ENCODE assay signal across 22 cellular contexts in the genomic region with DNA sequence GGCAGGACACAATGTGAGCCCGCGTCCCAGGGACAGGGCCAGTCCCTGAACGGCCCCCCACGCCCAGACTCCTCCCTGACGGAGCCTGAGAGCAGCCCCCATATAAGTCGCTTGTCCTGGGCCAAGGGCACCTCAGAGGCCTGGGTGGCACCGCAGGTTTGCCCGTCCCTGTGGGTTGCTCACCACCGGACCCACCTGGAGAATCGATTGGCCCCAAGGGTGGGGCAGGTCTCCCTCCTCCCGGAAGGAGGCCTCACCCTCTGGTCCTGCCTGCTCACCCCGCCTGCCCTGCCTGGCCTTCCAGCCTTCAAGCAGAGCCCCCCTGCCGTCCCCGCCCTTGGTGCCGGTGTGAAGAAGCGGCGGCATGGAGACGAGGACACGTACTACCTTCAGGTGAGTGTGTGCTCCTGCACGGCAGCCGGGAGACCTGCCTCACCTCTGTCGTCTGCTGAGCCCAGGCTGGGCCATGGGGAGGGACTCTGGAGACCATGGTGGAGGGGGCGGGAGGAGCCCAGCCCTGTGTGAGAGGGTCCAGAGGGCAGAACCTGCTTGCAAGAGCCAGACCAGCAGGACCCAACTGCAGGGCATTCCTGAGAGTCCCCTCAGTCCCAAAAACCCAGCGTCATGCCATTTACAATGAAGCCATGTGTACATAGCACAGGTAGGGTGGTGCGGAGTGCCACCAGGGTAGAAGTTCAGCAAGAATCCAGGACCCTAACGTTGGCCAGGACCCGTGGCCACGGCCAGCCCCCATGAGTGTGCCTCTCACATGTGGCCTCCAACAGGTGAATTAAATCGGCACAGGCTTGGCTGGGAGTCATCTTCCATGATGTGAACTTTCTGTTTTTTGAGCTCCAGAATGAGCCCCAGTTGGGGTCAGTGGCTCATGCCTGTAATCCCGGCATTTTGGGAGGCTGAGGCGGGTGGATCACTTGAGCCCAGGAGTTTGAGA. TPM values are rescaled to one million over a fixed set of nuclear protein-coding genes. Genes with fewer than 3 reads are reported as not detected.
DNase-seq lines count a peak whose midpoint lies in the region; ATAC-seq, FAIRE-seq and TF ChIP-seq lines count a peak whose summit lies in the region.
"Had no signal": no experiment of that assay in that cellular context is flagged by ENCODE, and none has a peak within 500 bp of the region (broad histone marks: within the 10 kb centered on the region; RNA-seq: fewer than 3 reads in every experiment).

No MANE protein-coding gene starts in this region.

- no peaks in the 10 kb centered on the region for H3K9me3 ChIP-seq in NT2/D1 (ENCODE audit: insufficient read depth, low read length)
- H3K9me3 ChIP-seq in osteoblast (ENCODE audit: low read depth, low read length): no peaks in the 10 kb centered on the region
- H3K9me3 ChIP-seq: BE2C; BLaER1 treated with 17β-estradiol and CSF1 and Interleukin-3, amounts not matched to agents 10 nM and 100 nM; HAP-1 had no signal

- no peak overlapping the region for H3K4me3 Mint-ChIP-seq in glutamatergic neuron (ENCODE audit: unreplicated experiment)
- no peak overlapping the region for H3K4me3 Mint-ChIP-seq in stimulated activated naive B cell treated with anti-CD40 and anti-IgM and Interleukin-4, amounts not matched to agents 10 μg/mL and 1 μg/mL and 100 μg/mL, for 72 hours
- H3K4me3 Mint-ChIP-seq: CD14-positive monocyte; CD4-positive, alpha-beta T cell; CD8-positive, alpha-beta memory T cell; GM23338 had no signal

- H3K27ac Mint-ChIP-seq in glutamatergic neuron (ENCODE audit: unreplicated experiment): no peak overlapping the region
- no peak overlapping the region for H3K27ac Mint-ChIP-seq in stimulated activated naive B cell treated with anti-CD40 and anti-IgM and Interleukin-4, amounts not matched to agents 10 μg/mL and 1 μg/mL and 100 μg/mL, for 72 hours
- H3K27ac Mint-ChIP-seq: CD4-positive, alpha-beta T cell; GM23338 had no signal

- H3K36me3 ChIP-seq in NT2/D1 (ENCODE audit: insufficient read depth, insufficient read length, low read length): no peaks in the 10 kb centered on the region
- H3K36me3 ChIP-seq in bronchial epithelial cell (ENCODE audit: control insufficient read depth, insufficient read depth, low read length): no peaks in the 10 kb centered on the region
- no peaks in the 10 kb centered on the region for H3K36me3 ChIP-seq in osteoblast (ENCODE audit: insufficient read depth, low read length)
- H3K36me3 ChIP-seq: BE2C; BLaER1 treated with 17β-estradiol and CSF1 and Interleukin-3, amounts not matched to agents 10 nM and 100 nM; HAP-1 had no signal

- H3K79me2 ChIP-seq in osteoblast (ENCODE audit: insufficient read depth, low read length): no peaks in the 10 kb centered on the region

- H3K27ac ChIP-seq in osteoblast (ENCODE audit: low read depth, low read length): no peak overlapping the region
- H3K27ac ChIP-seq: BLaER1 treated with 17β-estradiol and CSF1 and Interleukin-3, amounts not matched to agents 10 nM and 100 nM had no signal

- H2AFZ ChIP-seq in osteoblast (ENCODE audit: low read length): no peak overlapping the region
- H2AFZ ChIP-seq: GM23338 had no signal

- H3K27me3 ChIP-seq in NT2/D1 (ENCODE audit: insufficient read depth, insufficient read length) (no peaks in the 10 kb centered on the region), bronchial epithelial cell (ENCODE audit: control insufficient read depth, insufficient read depth, low read length) (no peaks in the 10 kb centered on the region), osteoblast (ENCODE audit: insufficient read depth, low read length) (peaks cover 17% of the 10 kb centered on the region)
- H3K27me3 ChIP-seq: BE2C had no signal

- H3K9me3 Mint-ChIP-seq in glutamatergic neuron (ENCODE audit: unreplicated experiment): peaks cover 7% of the 10 kb centered on the region
- H3K9me3 Mint-ChIP-seq in stimulated activated naive B cell treated with anti-CD40 and anti-IgM and Interleukin-4, amounts not matched to agents 10 μg/mL and 1 μg/mL and 100 μg/mL, for 72 hours: no peaks in the 10 kb centered on the region
- H3K9me3 Mint-ChIP-seq: CD14-positive monocyte; CD4-positive, alpha-beta T cell; CD8-positive, alpha-beta memory T cell had no signal

- peak; percentile 23 for FAIRE-seq in bronchial epithelial cell (lab: Jason Lieb, UNC)
- FAIRE-seq in GM12892 (lab: Jason Lieb, UNC): no peak
- FAIRE-seq: D721Med, GM12878, GM18507, H54 had no signal

- TF ChIP-seq CTCF in bronchial epithelial cell (IDR thresholded peaks at IDR 0.05; ENCODE audit: insufficient read depth, low read length, severe bottlenecking) (no peak), glutamatergic neuron (IDR thresholded peaks at IDR 0.05; ENCODE audit: partially characterized antibody, unreplicated experiment) (no peak), osteoblast (IDR thresholded peaks at IDR 0.05; ENCODE audit: extremely low read depth, low read depth, low read length) (no peak)

- H3K4me1 Mint-ChIP-seq in glutamatergic neuron (ENCODE audit: low read depth, unreplicated experiment): peaks cover 17% of the 10 kb centered on the region
- H3K4me1 Mint-ChIP-seq in stimulated activated naive B cell treated with anti-CD40 and anti-IgM and Interleukin-4, amounts not matched to agents 10 μg/mL and 1 μg/mL and 100 μg/mL, for 72 hours: peaks cover 4 to 6% of the 10 kb centered on the region in 2 donors
- H3K4me1 Mint-ChIP-seq: CD14-positive monocyte; CD8-positive, alpha-beta memory T cell had no signal

- no peak overlapping the region for H3K4me2 ChIP-seq in osteoblast (ENCODE audit: insufficient read depth, low read length)
- H3K4me2 ChIP-seq: GM23338 had no signal

- H3K27me3 Mint-ChIP-seq in glutamatergic neuron (ENCODE audit: unreplicated experiment): peaks cover 16% of the 10 kb centered on the region
- H3K27me3 Mint-ChIP-seq in stimulated activated naive B cell treated with anti-CD40 and anti-IgM and Interleukin-4, amounts not matched to agents 10 μg/mL and 1 μg/mL and 100 μg/mL, for 72 hours: peaks cover 29 to 38% of the 10 kb centered on the region in 2 donors

- no peaks in the 10 kb centered on the region for H3K36me3 Mint-ChIP-seq in glutamatergic neuron (ENCODE audit: unreplicated experiment)
- H3K36me3 Mint-ChIP-seq in stimulated activated naive B cell treated with anti-CD40 and anti-IgM and Interleukin-4, amounts not matched to agents 10 μg/mL and 1 μg/mL and 100 μg/mL, for 72 hours: no peaks in the 10 kb centered on the region
- H3K36me3 Mint-ChIP-seq: CD14-positive monocyte; CD8-positive, alpha-beta memory T cell had no signal

- no peak for ATAC-seq in stimulated activated naive B cell treated with anti-CD40 and anti-IgM and Interleukin-4, amounts not matched to agents 10 μg/mL and 1 μg/mL and 100 μg/mL, for 72 hours (replicated peaks)

- TF ChIP-seq POLR2A in GM12892 (IDR thresholded peaks at IDR 0.05; ENCODE audit: low read depth, low read length): no peak

- H3K4me3 ChIP-seq in NT2/D1 (ENCODE audit: insufficient read length, low read depth): no peak overlapping the region
- H3K4me3 ChIP-seq in bronchial epithelial cell (ENCODE audit: low read depth, low read length): no peak overlapping the region
- H3K4me3 ChIP-seq in osteoblast (ENCODE audit: insufficient read depth, low read length): no peak overlapping the region
- H3K4me3 ChIP-seq: BLaER1 treated with 17β-estradiol and CSF1 and Interleukin-3, amounts not matched to agents 10 nM and 100 nM; GM12878; GM23338; HAP-1 had no signal

- no peaks in the 10 kb centered on the region for H4K20me1 ChIP-seq in osteoblast (ENCODE audit: insufficient read depth, low read length)

- H3K9ac ChIP-seq in NT2/D1 (ENCODE audit: insufficient read length, low read depth): peak overlapping the region; percentile 32
- H3K9ac ChIP-seq: BLaER1 treated with 17β-estradiol and CSF1 and Interleukin-3, amounts not matched to agents 10 nM and 100 nM had no signal

- DNase-seq in NT2/D1 (ENCODE audit: low read depth, low spot score) (no peak), bronchial epithelial cell (ENCODE audit: low read depth) (no peak), glutamatergic neuron (peak; percentile 9), osteoblast (ENCODE audit: insufficient read length, low spot score, missing footprints) (peak; percentile 75), GM12892 (ENCODE audit: insufficient read length) (no peak), Ammon's horn (ENCODE audit: low spot score) (no peak)
- no peak for DNase-seq in stimulated activated naive B cell treated with anti-CD40 and anti-IgM and Interleukin-4, amounts not matched to agents 10 μg/mL and 1 μg/mL and 100 μg/mL, for 72 hours
- DNase-seq: CD4-positive, alpha-beta T cell; CD8-positive, alpha-beta memory T cell; DMS 273 treated with DMSO at 0.1 percent for 48 hours; DMS79; GDM1 had no signal

- peaks cover 11% of the 10 kb centered on the region for H3K4me1 ChIP-seq in NT2/D1 (ENCODE audit: insufficient read depth, insufficient read length)
- H3K4me1 ChIP-seq in osteoblast (ENCODE audit: insufficient read depth, low read length): no peaks in the 10 kb centered on the region
- H3K4me1 ChIP-seq: BE2C, HAP-1 had no signal

RNA-seq across cellular contexts. Expression of a gene that starts 24.1 kb away (rescaled TPM):
- total RNA-seq in bronchial epithelial cell: not detected in 2 replicates
- not detected for total RNA-seq in glutamatergic neuron (ENCODE audit: unreplicated experiment)
- not detected in 2 replicates for total RNA-seq in osteoblast
- not detected for polyA plus RNA-seq in GM12892 (2012; ENCODE audit: missing spikeins)
- total RNA-seq: A673; CD4-positive, alpha-beta T cell; CD8-positive, alpha-beta memory T cell; GM12878 had no signal
- polyA plus RNA-seq: CD14-positive monocyte; CD8-positive, alpha-beta memory T cell had no signal

RNA-seq across cellular contexts. Expression of a gene that starts 44.4 kb away (rescaled TPM):
- total RNA-seq in bronchial epithelial cell (1.2 TPM in 1 of 2 replicates, not detected in the other), glutamatergic neuron (ENCODE audit: unreplicated experiment) (7.5 TPM), osteoblast (not detected in 2 replicates)
- not detected for polyA plus RNA-seq in GM12892 (2012; ENCODE audit: missing spikeins)
- total RNA-seq: GM12878 had no signal

Comparison
In these comparisons a context has a peak if more than half of its experiments do, and no peak if none do; other contexts are left out.
1. DNase-seq: peak in glutamatergic neuron (single experiment) and osteoblast (single experiment); none in NT2/D1 (single experiment), bronchial epithelial cell (single experiment), GM12892 (single experiment), stimulated activated naive B cell treated with anti-CD40 and anti-IgM and Interleukin-4, amounts not matched to agents 10 μg/mL and 1 μg/mL and 100 μg/mL, for 72 hours (single experiment) and Ammon's horn (single experiment).